In the genomic region with DNA sequence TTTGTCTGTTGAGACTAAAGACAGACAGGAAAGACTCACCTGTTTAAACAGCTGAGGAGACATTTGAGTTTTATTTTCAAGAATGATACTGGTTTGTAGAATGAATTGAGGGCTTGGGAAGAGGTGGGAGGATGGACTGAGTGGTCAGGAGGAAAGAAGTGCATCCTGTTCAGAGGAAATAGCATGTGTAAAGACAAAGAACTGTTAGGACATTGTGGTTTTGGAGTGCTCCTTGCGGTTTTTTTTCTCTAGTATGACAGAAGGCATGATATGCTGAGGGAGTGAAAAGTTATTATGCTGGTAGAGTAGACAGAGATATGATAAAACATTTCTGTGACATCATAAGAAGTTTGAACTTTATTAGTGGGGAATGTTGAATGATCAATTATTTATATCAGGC, we compare ENCODE assay signal across 19 cellular contexts.
DNase-seq lines count a peak whose midpoint lies in the region; ATAC-seq, FAIRE-seq and TF ChIP-seq lines count a peak whose summit lies in the region.
"Had no signal": no experiment of that assay in that cellular context is flagged by ENCODE, and none has a peak within 500 bp of the region (broad histone marks: within the 10 kb centered on the region; RNA-seq: fewer than 3 reads in every experiment).

No MANE protein-coding gene starts in this region.

- CTCF ChIA-PET in H1 (lab: Charles Lee; ENCODE audit: partially characterized antibody), result interaction anchor here (0.7 kb wide), 1 partner anchor 430 kb away, joined by 4 read pairs; no protein-coding TSS in a partner anchor

- no peaks in the 10 kb centered on the region for H3K79me1 ChIP-seq in H1 (ENCODE audit: low read depth, low read length)

- H2BK20ac ChIP-seq in H1 (ENCODE audit: low read length), result no peak overlapping the region

- no peak overlapping the region for H3K23ac ChIP-seq in H1 (ENCODE audit: insufficient read length)

- H2BK15ac ChIP-seq in H1 (ENCODE audit: low read length), result peak overlapping the region; percentile 23; the same call in 1 of the 2 replicates

- no peak overlapping the region for H2BK5ac ChIP-seq in H1 (ENCODE audit: low read depth, low read length)

- TF ChIP-seq CTCF in NB4 (IDR thresholded peaks at IDR 0.05; ENCODE audit: low read depth, low read length) (no peak), H1 (IDR thresholded peaks at IDR 0.05; ENCODE audit: control extremely low read depth in 1 of 3, insufficient read depth in 1 of 3, low read depth in 1 of 3, low read length in 3 of 3) (no peak)

- TF ChIP-seq POLR2A in NB4 (IDR thresholded peaks at IDR 0.05; ENCODE audit: extremely low read depth, insufficient read length), result no peak
- no peak for TF ChIP-seq POLR2A in H1 (IDR thresholded peaks at IDR 0.05; ENCODE audit: control extremely low read depth in 1 of 2, low read depth in 2 of 2, low read length in 2 of 2)

- no peak overlapping the region for H3K4ac ChIP-seq in H1 (replicated peaks; ENCODE audit: insufficient read length, low read depth, low read length)

- H3K4me3 ChIP-seq in NB4 (ENCODE audit: low read depth, low read length), result no peak overlapping the region
- no peak overlapping the region for H3K4me3 ChIP-seq in H1 (ENCODE audit: extremely low read depth in 1 of 4, insufficient read depth in 2 of 4, low read depth in 3 of 4, low read length in 4 of 4)
- H3K4me3 ChIP-seq: K562, SK-N-MC had no signal

- ATAC-seq in SK-N-SH treated with all-trans-retinoic acid at 6 μM for 48 hours, result no peak
- ATAC-seq: K562 had no signal

- POLR2A ChIA-PET in H1 (lab: Charles Lee; ENCODE audit: partially characterized antibody), result no interaction called here

- WGBS in H1 (ENCODE audit: extremely low coverage in 1 of 2, insufficient coverage in 1 of 2, insufficient read length in 1 of 2, insufficient replicate concordance in 2 of 2, low coverage in 1 of 2, low lambda C conversion rate in 2 of 2, missing lambda C conversion rate in 1 of 2), 2 experiments, result 60% methylated on average over 1 of the region's 1 CpG; no CpG with 5 or more reads in 1 of the 2 experiments

- no peaks in the 10 kb centered on the region for H3K79me2 ChIP-seq in H1 (ENCODE audit: control insufficient read depth in 1 of 2, insufficient read depth in 2 of 2, low read length in 2 of 2)

- no peaks in the 10 kb centered on the region for H3K27me3 ChIP-seq in H1 (replicated peaks in 1 of 4; ENCODE audit: control insufficient read depth in 3 of 4, extremely low read depth in 1 of 4, insufficient read depth in 3 of 4, low read length in 3 of 4)

- H2AK5ac ChIP-seq in H1 (ENCODE audit: low read depth, low read length), result no peak overlapping the region

- no peak overlapping the region for H3K4me2 ChIP-seq in H1 (ENCODE audit: insufficient read depth in 1 of 2, low read depth in 2 of 2, low read length in 2 of 2)

- H3K14ac ChIP-seq in H1 (ENCODE audit: insufficient read length), result no peak overlapping the region

- no peaks in the 10 kb centered on the region for H3K23me2 ChIP-seq in H1 (ENCODE audit: low read depth, low read length)

- no peak overlapping the region for H4K91ac ChIP-seq in H1 (replicated peaks; ENCODE audit: insufficient read length, low read length)

- H3K56ac ChIP-seq in H1 (replicated peaks; ENCODE audit: insufficient read length, low read depth, low read length), result no peak overlapping the region

- no peak overlapping the region for H4K8ac ChIP-seq in H1 (ENCODE audit: extremely low read depth, insufficient read depth, low read length)

- TF ChIP-seq RAD21 in H1 (IDR thresholded peaks at IDR 0.05 in 1 of 2, conservative IDR thresholded peaks at IDR 0.05 in 1 of 2; ENCODE audit: low read depth in 2 of 2, low read length in 2 of 2), result no peak

- no peak for TF ChIP-seq EP300 in H1 (IDR thresholded peaks at IDR 0.05; ENCODE audit: borderline replicate concordance in 1 of 2, low read depth in 2 of 2, low read length in 2 of 2)

- no peaks in the 10 kb centered on the region; a peak in 1 of 4 replicates for H3K9me3 ChIP-seq in H1 (ENCODE audit: insufficient read depth in 2 of 2, low read depth in 1 of 2, low read length in 1 of 2)

- no peak overlapping the region for H3K18ac ChIP-seq in H1 (ENCODE audit: extremely low read depth, low read length)

- DNase-seq in A172 (ENCODE audit: low spot score), result peak; percentile 54
- DNase-seq in H4 (ENCODE audit: low spot score), result peak; percentile 3
- DNase-seq in NB4 (ENCODE audit: low read depth), result peak; percentile 16
- no peak for DNase-seq in H1 (ENCODE audit: low read depth in 1 of 2, low spot score in 2 of 2)
- DNase-seq in NCI-H1930 (lab: John Stamatoyannopoulos, UW), result no peak
- no peak for DNase-seq in NOMO-1 treated with DMSO at 0.1 percent for 48 hours (lab: John Stamatoyannopoulos, UW; ENCODE audit: unreplicated experiment)
- DNase-seq: CD4-positive, CD25-positive, alpha-beta regulatory T cell; EL; H7; NCI-H1092; NCI-H1436; NCI-H2029 treated with DMSO at 0.1 percent for 48 hours; NCI-H226; NCI-H524; NCI-H774; Right ventricle myocardium superior had no signal

- H3K9ac ChIP-seq in H1 (replicated peaks in 1 of 4; ENCODE audit: extremely low read depth in 1 of 4, low read depth in 3 of 4, low read length in 3 of 4), result no peak overlapping the region

- no peak overlapping the region for H2BK120ac ChIP-seq in H1 (replicated peaks; ENCODE audit: low read depth, low read length)

- no peak overlapping the region for H3K27ac ChIP-seq in H1 (ENCODE audit: low read depth, low read length)
- H3K27ac ChIP-seq: SK-N-MC had no signal

- no peaks in the 10 kb centered on the region for H4K20me1 ChIP-seq in H1 (replicated peaks in 1 of 2; ENCODE audit: control insufficient read depth in 1 of 2, insufficient read depth in 2 of 2, low read length in 2 of 2)

- H4K5ac ChIP-seq in H1 (ENCODE audit: insufficient read length, low read depth, low read length), result no peak overlapping the region

- H2AFZ ChIP-seq in H1 (ENCODE audit: low read length), result no peak overlapping the region

- H3K4me1 ChIP-seq in H1 (replicated peaks in 1 of 4; ENCODE audit: control insufficient read depth in 3 of 4, insufficient read depth in 4 of 4, low read length in 3 of 4), result no peaks in the 10 kb centered on the region

- H2BK12ac ChIP-seq in H1 (ENCODE audit: low read depth, low read length), result no peak overlapping the region

- no peaks in the 10 kb centered on the region for H3K36me3 ChIP-seq in H1 (ENCODE audit: control insufficient read depth in 2 of 4, insufficient read depth in 4 of 4, low read length in 3 of 4)

- no peak for FAIRE-seq in H1 (lab: Jason Lieb, UNC)
- FAIRE-seq: K562 had no signal

TF ChIP-seq in H1, 55 proteins besides CTCF, POLR2A, EP300 and RAD21:
- TF ChIP-seq NANOG (IDR thresholded peaks at IDR 0.05; ENCODE audit: insufficient read depth, low read depth, low read length, poor library complexity, severe bottlenecking) (no peak), HDAC2 (IDR thresholded peaks at IDR 0.05; ENCODE audit: borderline replicate concordance in 1 of 2, low read depth in 2 of 2, low read length in 2 of 2) (no peak), JUN (IDR thresholded peaks at IDR 0.05; ENCODE audit: low read depth, low read length) (no peak), ZNF274 (IDR thresholded peaks at IDR 0.05; ENCODE audit: borderline replicate concordance, extremely low read depth, low read length) (no peak), TAF1 (IDR thresholded peaks at IDR 0.05; ENCODE audit: low read depth, low read length) (no peak), HDAC6 (IDR thresholded peaks at IDR 0.05; ENCODE audit: low read depth, low read length) (no peak), SP1 (IDR thresholded peaks at IDR 0.05; ENCODE audit: low read depth, low read length) (no peak), EGR1 (IDR thresholded peaks at IDR 0.05; ENCODE audit: borderline replicate concordance, low read depth, low read length) (no peak)
- TF ChIP-seq, protein P1, sequence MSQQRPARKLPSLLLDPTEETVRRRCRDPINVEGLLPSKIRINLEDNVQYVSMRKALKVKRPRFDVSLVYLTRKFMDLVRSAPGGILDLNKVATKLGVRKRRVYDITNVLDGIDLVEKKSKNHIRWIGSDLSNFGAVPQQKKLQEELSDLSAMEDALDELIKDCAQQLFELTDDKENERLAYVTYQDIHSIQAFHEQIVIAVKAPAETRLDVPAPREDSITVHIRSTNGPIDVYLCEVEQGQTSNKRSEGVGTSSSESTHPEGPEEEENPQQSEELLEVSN (IDR thresholded peaks at IDR 0.05), result no peak

TF ChIP-seq in SK-N-SH treated with all-trans-retinoic acid at 6 μM for 48 hours, 23 proteins besides CTCF, POLR2A, EP300 and RAD21:
- TF ChIP-seq ZNF8 (CRISPR knock-in tag; IDR thresholded peaks at IDR 0.05) (no peak), RARB (CRISPR knock-in tag; IDR thresholded peaks at IDR 0.05) (no peak), TOX (CRISPR knock-in tag; IDR thresholded peaks at IDR 0.05; ENCODE audit: borderline replicate concordance) (no peak), OSR1 (CRISPR knock-in tag; IDR thresholded peaks at IDR 0.05) (no peak), PPARA (CRISPR knock-in tag; IDR thresholded peaks at IDR 0.05; ENCODE audit: borderline replicate concordance) (no peak), ESRRG (CRISPR knock-in tag; IDR thresholded peaks at IDR 0.05) (no peak), ZNF565 (CRISPR knock-in tag; conservative IDR thresholded peaks at IDR 0.05; ENCODE audit: low read depth) (no peak), ZFP3 (CRISPR knock-in tag; IDR thresholded peaks at IDR 0.05) (no peak)

Comparison
In these comparisons a context has a peak if more than half of its experiments do, and no peak if none do; other contexts are left out.
1. DNase-seq: peak in A172 (single experiment), H4 (single experiment) and NB4 (single experiment); none in H1 (0 of 2), NCI-H1930 (0 of 2) and NOMO-1 treated with DMSO at 0.1 percent for 48 hours (single experiment).